ENCODE assay signal across 1 cellular context in genomic region chr12:13099066-13099909, GRCh38.
TF ChIP-seq lines count a peak whose summit lies in the region.

No MANE protein-coding gene starts in this region.

TF ChIP-seq in GM12878, 131 proteins besides CTCF, POLR2A, EP300 and RAD21 (continued from another document):
- no peak for TF ChIP-seq NFYA (IDR thresholded peaks at IDR 0.05; ENCODE audit: borderline replicate concordance, low read depth, low read length)
- TF ChIP-seq IKZF1 (conservative IDR thresholded peaks at IDR 0.05): peak; percentile 29; the same call in 1 of the 2 replicates
- TF ChIP-seq KDM1A (IDR thresholded peaks at IDR 0.05; ENCODE audit: borderline replicate concordance): no peak
- TF ChIP-seq FOS (IDR thresholded peaks at IDR 0.05; ENCODE audit: borderline replicate concordance, extremely low read depth, insufficient read length): no peak
- TF ChIP-seq RFX5 (IDR thresholded peaks at IDR 0.05; ENCODE audit: low read depth, low read length): no peak
- TF ChIP-seq ZNF384 (IDR thresholded peaks at IDR 0.05; ENCODE audit: borderline replicate concordance, low read depth, low read length): no peak
- peak; percentile 10; the same call in 1 of the 2 replicates for TF ChIP-seq SPI1 (IDR thresholded peaks at IDR 0.05; ENCODE audit: borderline replicate concordance, insufficient read depth, low read depth, low read length)
- TF ChIP-seq KLF5 (IDR thresholded peaks at IDR 0.05; ENCODE audit: partially characterized antibody): no peak
- no peak for TF ChIP-seq POLR2AphosphoS2 (IDR thresholded peaks at IDR 0.05; ENCODE audit: low read depth, low read length)
- TF ChIP-seq ESRRA (IDR thresholded peaks at IDR 0.05; ENCODE audit: low read length): no peak
- no peak for TF ChIP-seq SREBF1 (IDR thresholded peaks at IDR 0.05; ENCODE audit: low read length)
- TF ChIP-seq ATF3 (IDR thresholded peaks at IDR 0.05; ENCODE audit: borderline replicate concordance, extremely low read depth, low read depth, low read length): no peak
- no peak for TF ChIP-seq HDGF (IDR thresholded peaks at IDR 0.05)
- TF ChIP-seq CHD2 (IDR thresholded peaks at IDR 0.05; ENCODE audit: borderline replicate concordance, low read depth, low read length): no peak
